20 cellular contexts compared by ENCODE assay signal in the genomic region with DNA sequence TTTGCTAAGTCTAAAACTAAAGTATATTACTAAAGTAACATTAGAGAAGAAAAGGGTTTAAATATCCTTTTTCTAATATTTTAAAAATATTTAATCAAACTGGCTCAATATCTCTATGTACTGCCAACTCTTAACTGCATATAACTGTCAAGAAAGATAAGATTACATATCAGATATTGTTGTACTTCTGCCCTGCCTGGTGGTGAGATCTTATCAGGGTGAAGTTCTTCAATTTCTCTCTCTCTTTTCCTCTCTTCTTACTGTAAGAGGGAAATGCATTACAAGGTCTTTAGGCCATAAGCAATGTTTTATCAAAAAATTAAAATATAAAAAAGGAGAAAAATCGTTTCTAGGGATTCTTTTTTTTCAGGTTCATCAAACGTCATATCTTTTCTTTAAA.
"Had no signal": no experiment of that assay in that cellular context is flagged by ENCODE, and none has a peak within 500 bp of the region (broad histone marks: within the 10 kb centered on the region; RNA-seq: fewer than 3 reads in every experiment).

No MANE protein-coding gene starts in this region.

- H3K9me3 ChIP-seq: esophagus squamous epithelium, gastroesophageal sphincter, left ventricle myocardium inferior, lower lobe of right lung, psoas muscle, right lobe of liver, tibial nerve, upper lobe of right lung, vagina had no signal

- H3K4me3 ChIP-seq: esophagus squamous epithelium, gastroesophageal sphincter, left ventricle myocardium inferior, lower lobe of right lung, psoas muscle, right lobe of liver, tibial nerve, upper lobe of right lung, vagina had no signal

- H3K4me1 ChIP-seq: esophagus squamous epithelium, gastroesophageal sphincter, left ventricle myocardium inferior, lower lobe of right lung, parathyroid adenoma, psoas muscle, right lobe of liver, tibial nerve, upper lobe of right lung, vagina had no signal

- H3K36me3 ChIP-seq: esophagus squamous epithelium, gastroesophageal sphincter, left ventricle myocardium inferior, lower lobe of right lung, right lobe of liver, tibial nerve, upper lobe of right lung, vagina had no signal

- H3K27ac ChIP-seq: esophagus squamous epithelium, gastroesophageal sphincter, left ventricle myocardium inferior, lower lobe of right lung, parathyroid adenoma, psoas muscle, right lobe of liver, tibial nerve, upper lobe of right lung, vagina had no signal

- H3K27me3 ChIP-seq: esophagus squamous epithelium, gastroesophageal sphincter, right lobe of liver, tibial nerve, upper lobe of right lung, vagina had no signal

- H2AFZ ChIP-seq: parathyroid adenoma had no signal

- H3K9ac ChIP-seq: parathyroid adenoma had no signal

- DNase-seq: dermis blood vessel endothelial cell; esophagus squamous epithelium; foreskin fibroblast; glutamatergic neuron; immature natural killer cell; left ventricle myocardium inferior; lower lobe of right lung; naive B cell; psoas muscle; retina; right lobe of liver; stimulated activated CD4-positive, alpha-beta T cell treated with anti-CD3 and anti-CD28 coated beads, Interleukin-4, amount 100 ng/mL, for 1 hour; stimulated activated CD8-positive, alpha-beta memory T cell treated with anti-CD3 and anti-CD28 coated beads, Interleukin-4, amount 100 ng/mL, for 48 hours; stimulated activated naive CD8-positive, alpha-beta T cell treated with anti-CD3 and anti-CD28 coated beads, Interleukin-15, Interleukin-2, amounts not matched to agents 100 U/mL and 50 U/mL, for 24 hours; upper lobe of right lung had no signal

- ATAC-seq: gastroesophageal sphincter; lower lobe of right lung; psoas muscle; right lobe of liver; stimulated activated effector memory CD8-positive, alpha-beta T cell treated with anti-CD3 and anti-CD28 coated beads, Interleukin-12 subunit alpha, Interleukin-12 subunit beta, amount 100 ng/mL, for 72 hours; stimulated activated naive CD8-positive, alpha-beta T cell treated with anti-CD3 and anti-CD28 coated beads, Interleukin-15, Interleukin-2, amounts not matched to agents 100 U/mL and 50 U/mL, for 24 hours; upper lobe of right lung had no signal

- H3K79me2 ChIP-seq: parathyroid adenoma had no signal
